Comparison of ENCODE assay signal across 16 cellular contexts in the genomic region with DNA sequence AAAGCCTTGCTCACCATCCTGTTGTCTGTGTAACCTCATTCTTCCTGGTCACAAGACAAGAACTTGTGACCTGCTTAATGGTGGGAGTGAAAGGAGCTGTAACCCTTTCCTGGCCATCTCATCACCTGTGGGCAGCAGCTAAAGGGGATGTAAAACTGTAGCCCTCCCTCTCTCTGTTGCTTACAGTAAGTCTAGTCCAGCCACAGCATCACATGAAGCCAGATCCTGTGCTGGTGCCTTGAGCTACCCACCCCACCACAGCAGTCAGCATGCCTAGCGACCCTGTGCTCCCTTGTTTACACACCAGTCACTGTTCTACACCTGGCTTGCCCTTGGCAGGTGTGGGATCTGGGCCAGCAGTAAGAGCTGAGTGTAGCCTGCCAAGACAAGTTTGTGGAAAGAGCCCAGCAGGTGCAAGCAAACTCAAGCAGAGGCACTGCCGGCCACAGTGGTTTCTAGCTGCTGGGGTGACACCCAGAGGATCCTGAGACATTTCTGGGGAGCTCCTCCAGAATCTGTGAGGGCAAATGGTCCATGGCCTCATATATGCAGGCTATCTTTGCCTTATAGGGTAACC. TPM values are rescaled to one million over a fixed set of nuclear protein-coding genes. Genes with fewer than 3 reads are reported as not detected.
DNase-seq lines count a peak whose midpoint lies in the region; TF ChIP-seq lines count a peak whose summit lies in the region.
"Had no signal": no experiment of that assay in that cellular context is flagged by ENCODE, and none has a peak within 500 bp of the region (broad histone marks: within the 10 kb centered on the region; RNA-seq: fewer than 3 reads in every experiment).

No MANE protein-coding gene starts in this region.

- intact Hi-C loops in OCI-LY7 (cut with micrococcal nuclease; ENCODE audit: unreplicated experiment): no loop called here

- H3K27me3 ChIP-seq in mucosa of stomach (ENCODE audit: control insufficient read depth, insufficient read depth, low read length): no peaks in the 10 kb centered on the region
- H3K27me3 ChIP-seq: uterus had no signal

- CTCF ChIA-PET in OCI-LY7 (lab: Charles Lee; ENCODE audit: unreplicated experiment): no interaction called here

- DNase-seq in DMS153 (lab: John Stamatoyannopoulos, UW) (peak; percentile 62), NCI-H1436 treated with DMSO at 0.1 percent for 48 hours (lab: John Stamatoyannopoulos, UW) (peak; percentile 58), SHP77 treated with DMSO at 0.1 percent for 48 hours (lab: John Stamatoyannopoulos, UW) (peak; percentile 14), NCI-H1048 (lab: John Stamatoyannopoulos, UW) (no peak), OCI-LY7 (ENCODE audit: low spot score) (no peak), iPS-NIHi11 (ENCODE audit: low spot score) (no peak)
- no peak for DNase-seq in activated effector memory CD4-positive, alpha-beta T cell treated with Interleukin-2 at 50 U/mL for 16 hours
- DNase-seq: activated CD4-positive, alpha-beta T cell treated with anti-CD3 and anti-CD28 coated beads, Interleukin-2, amount 50 U/mL, for 4 hours; DMS 273 treated with DMSO at 0.1 percent for 48 hours; NCI-H2171 treated with DMSO at 0.1 percent for 48 hours; stimulated activated CD8-positive, alpha-beta memory T cell treated with anti-CD3 and anti-CD28 coated beads, Interleukin-4, amount 100 ng/mL, for 48 hours; uterus had no signal

- H3K4me1 ChIP-seq in mucosa of stomach (ENCODE audit: control insufficient read depth, insufficient read depth, low read length) (peaks cover 21% of the 10 kb centered on the region), OCI-LY7 (ENCODE audit: insufficient read depth, low read length, poor library complexity, severe bottlenecking) (no peaks in the 10 kb centered on the region)
- H3K4me1 ChIP-seq: uterus had no signal

- TF ChIP-seq CTCF in OCI-LY7 (conservative IDR thresholded peaks at IDR 0.05; ENCODE audit: low read length): no peak

- no peak overlapping the region for H2AFZ ChIP-seq in OCI-LY7 (ENCODE audit: low read length)

- H3K36me3 ChIP-seq in mucosa of stomach (ENCODE audit: control insufficient read depth, insufficient read depth, low read length) (no peaks in the 10 kb centered on the region), OCI-LY7 (ENCODE audit: insufficient read depth, low read length) (no peaks in the 10 kb centered on the region)
- H3K36me3 ChIP-seq: uterus had no signal

- POLR2A ChIA-PET in OCI-LY7 (lab: Charles Lee): interaction anchor here (0.8 kb wide), 1 partner anchor 911 kb away, joined by 3 read pairs; no protein-coding TSS in a partner anchor

- no peaks in the 10 kb centered on the region for H3K9me3 ChIP-seq in mucosa of stomach (ENCODE audit: control insufficient read depth, low read length)
- H3K9me3 ChIP-seq in OCI-LY7 (ENCODE audit: low read length): no peaks in the 10 kb centered on the region
- H3K9me3 ChIP-seq: uterus had no signal

- BruUV-seq in OCI-LY7 (replicated peaks; lab: Mats Ljungman, UMichigan): no TSS peak

- no peak overlapping the region for H3K9ac ChIP-seq in mucosa of stomach (ENCODE audit: low read length)

- H4K20me1 ChIP-seq in OCI-LY7 (ENCODE audit: insufficient read depth, low read length): no peaks in the 10 kb centered on the region

- H3K4me2 ChIP-seq in OCI-LY7 (ENCODE audit: low read length): no peak overlapping the region

- H3K9me2 ChIP-seq in OCI-LY7 (ENCODE audit: insufficient read depth, low read length): no peaks in the 10 kb centered on the region

- peak overlapping the region; percentile 5 for H3K4me3 ChIP-seq in mucosa of stomach (ENCODE audit: low read length)
- H3K4me3 ChIP-seq in OCI-LY7 (ENCODE audit: low read depth, low read length, poor library complexity, severe bottlenecking): no peak overlapping the region
- H3K4me3 ChIP-seq: uterus had no signal

- H3K27ac ChIP-seq in OCI-LY7 (ENCODE audit: low read depth, low read length, poor library complexity, severe bottlenecking): no peak overlapping the region
- H3K27ac ChIP-seq: uterus had no signal

- H3K79me2 ChIP-seq in OCI-LY7 (ENCODE audit: insufficient read depth, low read depth, low read length): no peaks in the 10 kb centered on the region

RNA-seq across cellular contexts. Expression of a gene that starts 41.0 kb away (rescaled TPM):
- total RNA-seq in OCI-LY7 (2014; rRNA removed; shearing (Covaris generic)): not detected in 2 replicates
- not detected in 2 replicates for total RNA-seq in OCI-LY7 (2022)
- total RNA-seq: dermis microvascular lymphatic vessel endothelial cell, mesothelial cell of epicardium, posterior vena cava, uterus had no signal

Comparison
In these comparisons a context has a peak if more than half of its experiments do, and no peak if none do; other contexts are left out.
1. DNase-seq: peak in DMS153 (single experiment), NCI-H1436 treated with DMSO at 0.1 percent for 48 hours (single experiment) and SHP77 treated with DMSO at 0.1 percent for 48 hours (single experiment); none in NCI-H1048 (single experiment), OCI-LY7 (single experiment), activated effector memory CD4-positive, alpha-beta T cell treated with Interleukin-2 at 50 U/mL for 16 hours (single experiment) and iPS-NIHi11 (single experiment).